Comparison of ENCODE assay signal across 13 cellular contexts in genomic region chrX:18887821-18888205, GRCh38.
DNase-seq lines count a peak whose midpoint lies in the region; ATAC-seq and TF ChIP-seq lines count a peak whose summit lies in the region.
"Had no signal": no experiment of that assay in that cellular context is flagged by ENCODE, and none has a peak within 500 bp of the region (broad histone marks: within the 10 kb centered on the region; RNA-seq: fewer than 3 reads in every experiment).

No MANE protein-coding gene starts in this region.

- H3K36me3 ChIP-seq in heart left ventricle = no peaks in the 10 kb centered on the region

- H3K36me3 Mint-ChIP-seq in central memory CD8-positive, alpha-beta T cell (ENCODE audit: insufficient read depth) = peaks cover 9% of the 10 kb centered on the region
- H3K36me3 Mint-ChIP-seq in naive B cell (no peaks in the 10 kb centered on the region), type B pancreatic cell (peaks cover 2% of the 10 kb centered on the region)
- no peaks in the 10 kb centered on the region for H3K36me3 Mint-ChIP-seq in activated naive CD8-positive, alpha-beta T cell treated with anti-CD3 and anti-CD28 coated beads, Interleukin-2, amount 50 U/mL, for 24 hours (ENCODE audit: low read depth)

- H3K4me3 ChIP-seq in heart left ventricle = peak overlapping the region in 4 of 12 donors; percentile 45 to 60 (median 46)

- ATAC-seq in heart left ventricle (no peak), left ventricle myocardium superior (no peak), naive B cell (ENCODE audit: low read depth in 2 of 2) (no peak)
- no peak for ATAC-seq in central memory CD8-positive, alpha-beta T cell (replicated peaks; ENCODE audit: extremely low read depth, poor library complexity, severe bottlenecking)
- ATAC-seq in activated naive CD8-positive, alpha-beta T cell treated with anti-CD3 and anti-CD28 coated beads, Interleukin-2, amount 50 U/mL, for 24 hours = no peak

- no peaks in the 10 kb centered on the region for H3K9me3 Mint-ChIP-seq in central memory CD8-positive, alpha-beta T cell
- H3K9me3 Mint-ChIP-seq in naive B cell (peaks cover 0 to 2% (median 0%) of the 10 kb centered on the region in 7 donors), type B pancreatic cell (no peaks in the 10 kb centered on the region)
- H3K9me3 Mint-ChIP-seq in activated naive CD8-positive, alpha-beta T cell treated with anti-CD3 and anti-CD28 coated beads, Interleukin-2, amount 50 U/mL, for 24 hours = no peaks in the 10 kb centered on the region

- intact Hi-C loops in heart left ventricle (cut with DNase I) = loop anchor here in 8 of 10 donors (2.0 to 10.0 kb wide), 8 partner anchors 15 to 463 kb away; partner anchors contain the start of genes RS1 (in 5 of the 8) and CDKL5 (in 3 of the 8)
- intact Hi-C loops in left ventricle myocardium superior (cut with micrococcal nuclease) = no loop called here

- H3K4me3 Mint-ChIP-seq in central memory CD8-positive, alpha-beta T cell = no peak overlapping the region
- H3K4me3 Mint-ChIP-seq in naive B cell (peak overlapping the region; percentile 52 to 97 (median 90)), type B pancreatic cell (peak overlapping the region; percentile 54)
- H3K4me3 Mint-ChIP-seq in activated naive CD8-positive, alpha-beta T cell treated with anti-CD3 and anti-CD28 coated beads, Interleukin-2, amount 50 U/mL, for 24 hours = no peak overlapping the region

- WGBS in heart left ventricle, 4 donors = 13 to 26% (median 18%) methylated on average over 6 of the region's 6 CpGs

- peak overlapping the region; percentile 80 to 96 (median 88) for H3K27ac ChIP-seq in heart left ventricle

- H3K27ac Mint-ChIP-seq in central memory CD8-positive, alpha-beta T cell (ENCODE audit: low read depth) = peak overlapping the region; percentile 92
- H3K27ac Mint-ChIP-seq in naive B cell (peak overlapping the region in 5 of 6 donors; percentile 27 to 86 (median 57)), type B pancreatic cell (peak overlapping the region; percentile 97)
- H3K27ac Mint-ChIP-seq in activated naive CD8-positive, alpha-beta T cell treated with anti-CD3 and anti-CD28 coated beads, Interleukin-2, amount 50 U/mL, for 24 hours = no peak overlapping the region

- H3K27me3 ChIP-seq in heart left ventricle = no peaks in the 10 kb centered on the region

- in situ Hi-C loops in GM13977 (cut with MboI; ENCODE audit: low pct_unique_long_range_greater_than_20kb, low sequenced_read_pairs, unreplicated experiment) = loop anchor here (25.0 kb wide), 1 partner anchor 476 kb away; no protein-coding TSS in a partner anchor

- no peaks in the 10 kb centered on the region for H3K27me3 Mint-ChIP-seq in central memory CD8-positive, alpha-beta T cell
- no peaks in the 10 kb centered on the region for H3K27me3 Mint-ChIP-seq in naive B cell
- no peaks in the 10 kb centered on the region for H3K27me3 Mint-ChIP-seq in type B pancreatic cell
- no peaks in the 10 kb centered on the region for H3K27me3 Mint-ChIP-seq in activated naive CD8-positive, alpha-beta T cell treated with anti-CD3 and anti-CD28 coated beads, Interleukin-2, amount 50 U/mL, for 24 hours

- H3K9me3 ChIP-seq in heart left ventricle = no peaks in the 10 kb centered on the region

- DNase-seq in heart left ventricle (no peak), left ventricle myocardium superior (no peak), naive B cell (no peak), type B pancreatic cell (ENCODE audit: extremely low spot score, unreplicated experiment) (no peak), NCI-H2107 (lab: John Stamatoyannopoulos, UW) (no peak), GM13977 (ENCODE audit: low spot score) (no peak)
- DNase-seq in central memory CD8-positive, alpha-beta T cell (ENCODE audit: low spot score in 2 of 2) = no peak
- DNase-seq in activated naive CD8-positive, alpha-beta T cell treated with anti-CD3 and anti-CD28 coated beads, Interleukin-2, amount 50 U/mL, for 24 hours = no peak
- DNase-seq: activated CD4-positive, alpha-beta T cell treated with anti-CD3 and anti-CD28 coated beads, Interleukin-2, amount 50 U/mL, for 1 hour; cerebellar nuclear complex; NK-92 treated with Interleukin-12 subunit alpha and Interleukin-12 subunit beta, amount 100 ng/mL, for 24 hours; occipital lobe; stimulated activated CD4-positive, alpha-beta T cell treated with anti-CD3 and anti-CD28 coated beads, Interleukin-4, amount 100 ng/mL, for 4 hours had no signal

- peaks cover 20% of the 10 kb centered on the region for H3K4me1 Mint-ChIP-seq in central memory CD8-positive, alpha-beta T cell
- H3K4me1 Mint-ChIP-seq in naive B cell (peaks cover 20 to 29% (median 24%) of the 10 kb centered on the region in 3 donors), type B pancreatic cell (ENCODE audit: unreplicated experiment) (peaks cover 15% of the 10 kb centered on the region)
- peaks cover 33% of the 10 kb centered on the region for H3K4me1 Mint-ChIP-seq in activated naive CD8-positive, alpha-beta T cell treated with anti-CD3 and anti-CD28 coated beads, Interleukin-2, amount 50 U/mL, for 24 hours

- TF ChIP-seq POLR2A in heart left ventricle (IDR thresholded peaks at IDR 0.05) = no peak

- no peak for TF ChIP-seq CTCF in heart left ventricle (IDR thresholded peaks at IDR 0.05)
- no peak for TF ChIP-seq CTCF in type B pancreatic cell (conservative IDR thresholded peaks at IDR 0.05)
- TF ChIP-seq CTCF in GM13977 (IDR thresholded peaks at IDR 0.05; ENCODE audit: extremely low read depth, insufficient read depth, missing control alignments) = no peak

- peaks cover 0 to 42% (median 16%) of the 10 kb centered on the region in 12 donors for H3K4me1 ChIP-seq in heart left ventricle

Comparison
In these comparisons a context has a peak if more than half of its experiments do, and no peak if none do; other contexts are left out.
1. H3K4me3 Mint-ChIP-seq: peak in naive B cell (8 of 8) and type B pancreatic cell (single experiment); none in central memory CD8-positive, alpha-beta T cell (single experiment) and activated naive CD8-positive, alpha-beta T cell treated with anti-CD3 and anti-CD28 coated beads, Interleukin-2, amount 50 U/mL, for 24 hours (single experiment).